ENCODE assay signal across 8 cellular contexts in genomic region chr3:58899159-58899952, GRCh38.
DNase-seq lines count a peak whose midpoint lies in the region; ATAC-seq, FAIRE-seq and TF ChIP-seq lines count a peak whose summit lies in the region.

No MANE protein-coding gene starts in this region.

- H3K27ac Mint-ChIP-seq in stimulated activated naive B cell treated with anti-CD40 and anti-IgM and Interleukin-4, amounts not matched to agents 10 μg/mL and 1 μg/mL and 100 μg/mL, for 72 hours = peak overlapping the region; percentile 80

- peak overlapping the region; percentile 30 for H3K27ac ChIP-seq in right cardiac atrium (ENCODE audit: low read length)

- H3K9me3 ChIP-seq in right cardiac atrium (ENCODE audit: control insufficient read depth, low read length) = no peaks in the 10 kb centered on the region

- H3K4me3 Mint-ChIP-seq in stimulated activated naive B cell treated with anti-CD40 and anti-IgM and Interleukin-4, amounts not matched to agents 10 μg/mL and 1 μg/mL and 100 μg/mL, for 72 hours = peak overlapping the region; percentile 62 to 75

- H3K27me3 Mint-ChIP-seq in stimulated activated naive B cell treated with anti-CD40 and anti-IgM and Interleukin-4, amounts not matched to agents 10 μg/mL and 1 μg/mL and 100 μg/mL, for 72 hours = no peaks in the 10 kb centered on the region

- H3K4me3 ChIP-seq in right cardiac atrium (ENCODE audit: low read length) = no peak overlapping the region

- peaks cover 8 to 22% of the 10 kb centered on the region in 2 donors for H3K9me3 Mint-ChIP-seq in stimulated activated naive B cell treated with anti-CD40 and anti-IgM and Interleukin-4, amounts not matched to agents 10 μg/mL and 1 μg/mL and 100 μg/mL, for 72 hours

- intact Hi-C loops in right cardiac atrium (cut with DNase I) = no loop called here

- DNase-seq in A172 (ENCODE audit: low spot score) = peak; percentile 27
- DNase-seq in activated CD8-positive, alpha-beta memory T cell treated with anti-CD3 and anti-CD28 coated beads for 24 hours = peak; percentile 64
- peak; percentile 78 to 82 (median 81) for DNase-seq in right cardiac atrium
- peak; percentile 84 for DNase-seq in stimulated activated naive B cell treated with anti-CD40 and anti-IgM and Interleukin-4, amounts not matched to agents 10 μg/mL and 1 μg/mL and 100 μg/mL, for 72 hours
- DNase-seq in HTR-8/SVneo (ENCODE audit: insufficient read length, low spot score) = no peak
- DNase-seq in H54 (ENCODE audit: insufficient read length, low spot score) = no peak

- peak; percentile 73 for ATAC-seq in GM19455 (IDR thresholded peaks at IDR 0.05; ENCODE audit: unreplicated experiment)
- ATAC-seq in HG03457 (IDR thresholded peaks at IDR 0.05; ENCODE audit: unreplicated experiment) = peak; percentile 81
- ATAC-seq in right cardiac atrium = peak; percentile 92 to 99
- ATAC-seq in stimulated activated naive B cell treated with anti-CD40 and anti-IgM and Interleukin-4, amounts not matched to agents 10 μg/mL and 1 μg/mL and 100 μg/mL, for 72 hours (replicated peaks) = peak; percentile 97 to 98

- H3K36me3 Mint-ChIP-seq in stimulated activated naive B cell treated with anti-CD40 and anti-IgM and Interleukin-4, amounts not matched to agents 10 μg/mL and 1 μg/mL and 100 μg/mL, for 72 hours = peaks cover 8 to 24% of the 10 kb centered on the region in 2 donors

- no peaks in the 10 kb centered on the region for H3K27me3 ChIP-seq in right cardiac atrium (ENCODE audit: control insufficient read depth, insufficient read depth)

- no peak for TF ChIP-seq POLR2A in H54 (IDR thresholded peaks at IDR 0.05; ENCODE audit: low read depth, low read length)

- WGBS in right cardiac atrium = 13% methylated on average over 8 of the region's 8 CpGs

- peaks cover 6% of the 10 kb centered on the region for H3K4me1 ChIP-seq in right cardiac atrium (ENCODE audit: control insufficient read depth, insufficient read depth, low read length)

- no peak for FAIRE-seq in HTR-8/SVneo (lab: Jason Lieb, UNC)
- FAIRE-seq in H54 (lab: Jason Lieb, UNC) = no peak

- H3K4me1 Mint-ChIP-seq in stimulated activated naive B cell treated with anti-CD40 and anti-IgM and Interleukin-4, amounts not matched to agents 10 μg/mL and 1 μg/mL and 100 μg/mL, for 72 hours = peaks cover 31% of the 10 kb centered on the region in 2 donors

Comparison
In these comparisons a context has a peak if more than half of its experiments do, and no peak if none do; other contexts are left out.
1. DNase-seq: peak in A172 (single experiment), activated CD8-positive, alpha-beta memory T cell treated with anti-CD3 and anti-CD28 coated beads for 24 hours (single experiment), right cardiac atrium (3 of 3) and stimulated activated naive B cell treated with anti-CD40 and anti-IgM and Interleukin-4, amounts not matched to agents 10 μg/mL and 1 μg/mL and 100 μg/mL, for 72 hours (single experiment); none in HTR-8/SVneo (single experiment) and H54 (single experiment).
2. Peak in every context shown above with its lines, with median percentiles within 50 percentile points of each other: ATAC-seq.